Comparison of ENCODE assay signal across 18 cellular contexts in genomic region chr2:134144081-134144596, GRCh38.
DNase-seq lines count a peak whose midpoint lies in the region; ATAC-seq and TF ChIP-seq lines count a peak whose summit lies in the region.
"Had no signal": no experiment of that assay in that cellular context is flagged by ENCODE, and none has a peak within 500 bp of the region (broad histone marks: within the 10 kb centered on the region; RNA-seq: fewer than 3 reads in every experiment).

No MANE protein-coding gene starts in this region.

- H3K9me3 Mint-ChIP-seq in CD4-positive, alpha-beta T cell = no peaks in the 10 kb centered on the region
- no peaks in the 10 kb centered on the region for H3K9me3 Mint-ChIP-seq in memory B cell
- H3K9me3 Mint-ChIP-seq: nephron progenitor cell had no signal

- ATAC-seq in CD4-positive, alpha-beta T cell (ENCODE audit: poor library complexity) = no peak
- ATAC-seq in memory B cell (ENCODE audit: low read depth) (no peak), HG03378 (IDR thresholded peaks at IDR 0.05; ENCODE audit: unreplicated experiment) (no peak), left lobe of liver (no peak), right lobe of liver (no peak)
- ATAC-seq: esophagus mucosa had no signal

- H3K36me3 ChIP-seq in WERI-Rb-1 (no peaks in the 10 kb centered on the region; the same call in 1 of the 2 replicates), right lobe of liver (no peaks in the 10 kb centered on the region)
- H3K36me3 ChIP-seq: SJSA1 had no signal

- no peaks in the 10 kb centered on the region for H3K27me3 Mint-ChIP-seq in CD4-positive, alpha-beta T cell
- H3K27me3 Mint-ChIP-seq in memory B cell = no peaks in the 10 kb centered on the region

- 100% methylated on average over 4 of the region's 6 CpGs for WGBS in right lobe of liver (ENCODE audit: insufficient coverage, low coverage, low lambda C conversion rate, missing lambda C conversion rate)

- H3K4me3 ChIP-seq in WERI-Rb-1 (ENCODE audit: low read depth, low read length) (no peak overlapping the region; the same call in 1 of the 2 replicates), right lobe of liver (no peak overlapping the region)
- H3K4me3 ChIP-seq: SJSA1 had no signal

- no peaks in the 10 kb centered on the region for H3K9me3 ChIP-seq in CD4-positive, alpha-beta T cell (ENCODE audit: control insufficient read depth, low read length)
- no peaks in the 10 kb centered on the region for H3K9me3 ChIP-seq in WERI-Rb-1 (ENCODE audit: severe bottlenecking)
- no peaks in the 10 kb centered on the region for H3K9me3 ChIP-seq in right lobe of liver
- H3K9me3 ChIP-seq: SJSA1 had no signal

- TF ChIP-seq POLR2A in right lobe of liver (IDR thresholded peaks at IDR 0.05) = no peak

- no peak for TF ChIP-seq CTCF in CD4-positive, alpha-beta T cell (IDR thresholded peaks at IDR 0.05)
- 0 out of 2 replicates have a peak, but pooled peaks have one; percentile 5 for TF ChIP-seq CTCF in WERI-Rb-1 (IDR thresholded peaks at IDR 0.05; ENCODE audit: low read depth, low read length)
- no peak for TF ChIP-seq CTCF in right lobe of liver (IDR thresholded peaks at IDR 0.05)

- H3K27me3 ChIP-seq in CD4-positive, alpha-beta T cell (ENCODE audit: control insufficient read depth, insufficient read depth, low read length) = no peaks in the 10 kb centered on the region
- H3K27me3 ChIP-seq in WERI-Rb-1 (ENCODE audit: insufficient read depth, low read depth, severe bottlenecking) (no peaks in the 10 kb centered on the region), right lobe of liver (no peaks in the 10 kb centered on the region)
- H3K27me3 ChIP-seq: SJSA1 had no signal

- H3K27ac Mint-ChIP-seq in CD4-positive, alpha-beta T cell = peak overlapping the region; percentile 56
- H3K27ac Mint-ChIP-seq in memory B cell = peak overlapping the region; percentile 85
- H3K27ac Mint-ChIP-seq: nephron progenitor cell had no signal

- peaks cover 87% of the 10 kb centered on the region for H3K4me1 Mint-ChIP-seq in CD4-positive, alpha-beta T cell (ENCODE audit: low read depth)
- H3K4me1 Mint-ChIP-seq in memory B cell = peaks cover 63% of the 10 kb centered on the region

- H3K27ac ChIP-seq in CD4-positive, alpha-beta T cell (ENCODE audit: low read depth, low read length) = no peak overlapping the region
- H3K27ac ChIP-seq in WERI-Rb-1 = peak overlapping the region; percentile 72
- no peak overlapping the region for H3K27ac ChIP-seq in right lobe of liver
- H3K27ac ChIP-seq: HL-60, SJSA1 had no signal

- CTCF ChIA-PET in CD4-positive, alpha-beta T cell (lab: Charles Lee) = no interaction called here

- intact Hi-C loops in CD4-positive, alpha-beta T cell (cut with DNase I, micrococcal nuclease) = no loop called here
- intact Hi-C loops in right lobe of liver (cut with DNase I) = no loop called here

- POLR2A ChIA-PET in CD4-positive, alpha-beta T cell (lab: Charles Lee) = no interaction called here

- DNase-seq in CD4-positive, alpha-beta T cell = no peak
- peak; percentile 33 for DNase-seq in DMS 273 treated with DMSO at 0.1 percent for 48 hours (lab: John Stamatoyannopoulos, UW)
- DNase-seq in WERI-Rb-1 = peak; percentile 84
- no peak for DNase-seq in memory B cell (ENCODE audit: low spot score in 2 of 2)
- no peak for DNase-seq in NCI-H2081 treated with DMSO at 0.1 percent for 48 hours (lab: John Stamatoyannopoulos, UW)
- DNase-seq in left lobe of liver (ENCODE audit: low spot score) = no peak
- no peak for DNase-seq in right lobe of liver
- DNase-seq: activated CD4-positive, alpha-beta T cell treated with anti-CD3 and anti-CD28 coated beads, Interleukin-2, amount 50 U/mL, for 1 hour; activated naive CD4-positive, alpha-beta T cell; HCEC 1CT; NCI-H1417; nephron progenitor cell; posterior cingulate gyrus; stimulated activated naive CD4-positive, alpha-beta T cell treated with Interleukin-2 at 50 U/mL for 16 hours had no signal

- no peak overlapping the region for H3K4me3 Mint-ChIP-seq in CD4-positive, alpha-beta T cell
- no peak overlapping the region for H3K4me3 Mint-ChIP-seq in memory B cell
- H3K4me3 Mint-ChIP-seq: nephron progenitor cell had no signal

- H3K36me3 Mint-ChIP-seq in CD4-positive, alpha-beta T cell (ENCODE audit: low read depth) = peaks cover 21% of the 10 kb centered on the region
- H3K36me3 Mint-ChIP-seq in memory B cell = peaks cover 18% of the 10 kb centered on the region

- peaks cover 0 to 20% (median 5%) of the 10 kb centered on the region in 4 donors for H3K4me1 ChIP-seq in right lobe of liver

Comparison
In these comparisons a context has a peak if more than half of its experiments do, and no peak if none do; other contexts are left out.
1. DNase-seq: peak in DMS 273 treated with DMSO at 0.1 percent for 48 hours (single experiment) and WERI-Rb-1 (single experiment); none in CD4-positive, alpha-beta T cell (0 of 10), memory B cell (0 of 2), NCI-H2081 treated with DMSO at 0.1 percent for 48 hours (single experiment), left lobe of liver (single experiment) and right lobe of liver (0 of 3).